ENCODE assay signal across 35 cellular contexts in the genomic region with DNA sequence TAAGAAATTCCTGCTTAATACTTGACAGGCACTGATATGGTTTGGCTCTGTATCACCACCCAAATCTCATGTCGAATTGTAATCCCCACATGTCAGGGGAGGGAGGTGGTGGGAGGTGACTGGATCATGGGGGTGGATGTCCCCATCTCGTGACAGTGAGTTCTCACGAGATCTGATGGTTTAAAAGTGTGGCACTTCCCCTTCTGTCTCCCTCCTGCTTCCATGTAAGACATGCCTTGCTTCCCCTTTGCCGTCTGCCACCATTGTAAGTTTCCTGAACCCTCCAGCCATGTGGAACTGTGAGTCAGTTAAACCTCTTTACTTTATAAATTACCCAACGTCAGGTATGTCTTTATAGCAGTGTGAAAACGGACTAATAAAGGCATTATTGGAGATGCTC.
"Had no signal": no experiment of that assay in that cellular context is flagged by ENCODE, and none has a peak within 500 bp of the region (broad histone marks: within the 10 kb centered on the region; RNA-seq: fewer than 3 reads in every experiment).

No MANE protein-coding gene starts in this region.

- H3K27ac Mint-ChIP-seq: activated CD4-positive, alpha-beta T cell treated with anti-CD3 and anti-CD28 coated beads for 36 hours; activated CD8-positive, alpha-beta memory T cell treated with anti-CD3 and anti-CD28 coated beads, Interleukin-2, amount 10 ng/mL, durations not matched to agents 7 days and 5 days; activated CD8-positive, alpha-beta T cell treated with anti-CD3 and anti-CD28 coated beads, Interleukin-2, amount 10 ng/mL, durations not matched to agents 7 days and 5 days; activated naive CD4-positive, alpha-beta T cell treated with anti-CD3 and anti-CD28 coated beads, Interleukin-2, amount 50 U/mL, for 24 hours; activated T-helper 2 cell treated with anti-CD3 and anti-CD28 coated beads, Interferon-gamma antibody, Interleukin-2, Interleukin-4, amounts not matched to agents 10 μg/mL and 5 μg/mL and 100 μg/mL, durations not matched to agents 14 hours and 24 hours and 36 hours; endodermal cell; mesothelial cell of epicardium; stimulated activated memory B cell treated with anti-CD40 and anti-IgM and Interleukin-4, amounts not matched to agents 10 μg/mL and 1 μg/mL and 100 μg/mL, for 72 hours; T-helper 2 cell treated with Interferon-gamma antibody and Interleukin-4, amounts not matched to agents 5 μg/mL and 100 μg/mL, for 36 hours had no signal

- H3K9me3 ChIP-seq: pancreas, prostate gland, sigmoid colon, stomach, thyroid gland, upper lobe of left lung had no signal

- ATAC-seq: activated CD4-positive, alpha-beta T cell treated with anti-CD3 and anti-CD28 coated beads for 36 hours; activated CD8-positive, alpha-beta memory T cell treated with anti-CD3 and anti-CD28 coated beads, Interleukin-2, amount 10 ng/mL, durations not matched to agents 7 days and 5 days; activated CD8-positive, alpha-beta T cell treated with anti-CD3 and anti-CD28 coated beads, Interleukin-2, amount 10 ng/mL, durations not matched to agents 7 days and 5 days; esophagus mucosa; left colon; pancreas; stimulated activated memory B cell treated with anti-CD40 and anti-IgM and Interleukin-4, amounts not matched to agents 10 μg/mL and 1 μg/mL and 100 μg/mL, for 72 hours had no signal

- H3K4me3 ChIP-seq: pancreas, prostate gland, sigmoid colon, stomach, thyroid gland, upper lobe of left lung had no signal

- H3K9me3 Mint-ChIP-seq: activated naive CD4-positive, alpha-beta T cell treated with anti-CD3 and anti-CD28 coated beads, Interleukin-2, amount 50 U/mL, for 24 hours; activated T-helper 2 cell treated with anti-CD3 and anti-CD28 coated beads, Interferon-gamma antibody, Interleukin-2, Interleukin-4, amounts not matched to agents 10 μg/mL and 5 μg/mL and 100 μg/mL, durations not matched to agents 14 hours and 24 hours and 36 hours; endodermal cell; immature natural killer cell; mesothelial cell of epicardium; naive B cell; neural crest cell; stimulated activated memory B cell treated with anti-CD40 and anti-IgM and Interleukin-4, amounts not matched to agents 10 μg/mL and 1 μg/mL and 100 μg/mL, for 72 hours; T-helper 2 cell treated with Interferon-gamma antibody and Interleukin-4, amounts not matched to agents 5 μg/mL and 100 μg/mL, for 36 hours had no signal

- DNase-seq: activated CD4-positive, alpha-beta T cell treated with anti-CD3 and anti-CD28 coated beads for 36 hours; activated CD4-positive, CD25-positive, alpha-beta regulatory T cell; activated CD8-positive, alpha-beta memory T cell treated with anti-CD3 and anti-CD28 coated beads, Interleukin-2, amount 10 ng/mL, durations not matched to agents 7 days and 5 days; activated CD8-positive, alpha-beta T cell treated with anti-CD3 and anti-CD28 coated beads, Interleukin-2, amount 10 ng/mL, durations not matched to agents 7 days and 5 days; activated T-cell treated with anti-CD3 and anti-CD28 coated beads, Interleukin-2, amount 50 U/mL, for 48 hours; anterior cingulate cortex; cerebellar nuclear complex; cortex of kidney; endodermal cell; foreskin fibroblast; head of caudate nucleus; hypothalamus; immature natural killer cell; kidney; left colon; mammary epithelial cell; naive B cell; nucleus accumbens; pancreas; sigmoid colon; small intestine; stimulated activated CD4-positive, alpha-beta T cell treated with anti-CD3 and anti-CD28 coated beads, Interleukin-1b, Interleukin-23, amount 100 ng/mL, for 48 hours; stimulated activated CD4-positive, alpha-beta T cell treated with anti-CD3 and anti-CD28 coated beads, Interleukin-4, amount 100 ng/mL, for 4 hours; stimulated activated CD8-positive, alpha-beta memory T cell treated with anti-CD3 and anti-CD28 coated beads, Interleukin-4, amount 100 ng/mL, for 48 hours; stomach; thyroid gland; upper lobe of left lung had no signal

- H3K27ac ChIP-seq: pancreas, prostate gland, sigmoid colon, stomach, thyroid gland, upper lobe of left lung had no signal

- H3K27me3 Mint-ChIP-seq: activated CD4-positive, alpha-beta T cell treated with anti-CD3 and anti-CD28 coated beads for 36 hours; activated CD8-positive, alpha-beta memory T cell treated with anti-CD3 and anti-CD28 coated beads, Interleukin-2, amount 10 ng/mL, durations not matched to agents 7 days and 5 days; activated naive CD4-positive, alpha-beta T cell treated with anti-CD3 and anti-CD28 coated beads, Interleukin-2, amount 50 U/mL, for 24 hours; naive B cell; stimulated activated memory B cell treated with anti-CD40 and anti-IgM and Interleukin-4, amounts not matched to agents 10 μg/mL and 1 μg/mL and 100 μg/mL, for 72 hours had no signal

- FAIRE-seq: kidney, pancreas, small intestine had no signal

- H3K36me3 ChIP-seq: pancreas, prostate gland, sigmoid colon, thyroid gland had no signal

- H3K4me3 Mint-ChIP-seq: activated CD4-positive, alpha-beta T cell treated with anti-CD3 and anti-CD28 coated beads for 36 hours; activated CD8-positive, alpha-beta memory T cell treated with anti-CD3 and anti-CD28 coated beads, Interleukin-2, amount 10 ng/mL, durations not matched to agents 7 days and 5 days; activated CD8-positive, alpha-beta T cell treated with anti-CD3 and anti-CD28 coated beads, Interleukin-2, amount 10 ng/mL, durations not matched to agents 7 days and 5 days; activated naive CD4-positive, alpha-beta T cell treated with anti-CD3 and anti-CD28 coated beads, Interleukin-2, amount 50 U/mL, for 24 hours; endodermal cell; immature natural killer cell; mesothelial cell of epicardium; naive B cell; neural crest cell; stimulated activated memory B cell treated with anti-CD40 and anti-IgM and Interleukin-4, amounts not matched to agents 10 μg/mL and 1 μg/mL and 100 μg/mL, for 72 hours; T-helper 2 cell treated with Interferon-gamma antibody and Interleukin-4, amounts not matched to agents 5 μg/mL and 100 μg/mL, for 36 hours had no signal

- H3K27me3 ChIP-seq: pancreas, sigmoid colon, stomach, thyroid gland, upper lobe of left lung had no signal
